In the genomic region with DNA sequence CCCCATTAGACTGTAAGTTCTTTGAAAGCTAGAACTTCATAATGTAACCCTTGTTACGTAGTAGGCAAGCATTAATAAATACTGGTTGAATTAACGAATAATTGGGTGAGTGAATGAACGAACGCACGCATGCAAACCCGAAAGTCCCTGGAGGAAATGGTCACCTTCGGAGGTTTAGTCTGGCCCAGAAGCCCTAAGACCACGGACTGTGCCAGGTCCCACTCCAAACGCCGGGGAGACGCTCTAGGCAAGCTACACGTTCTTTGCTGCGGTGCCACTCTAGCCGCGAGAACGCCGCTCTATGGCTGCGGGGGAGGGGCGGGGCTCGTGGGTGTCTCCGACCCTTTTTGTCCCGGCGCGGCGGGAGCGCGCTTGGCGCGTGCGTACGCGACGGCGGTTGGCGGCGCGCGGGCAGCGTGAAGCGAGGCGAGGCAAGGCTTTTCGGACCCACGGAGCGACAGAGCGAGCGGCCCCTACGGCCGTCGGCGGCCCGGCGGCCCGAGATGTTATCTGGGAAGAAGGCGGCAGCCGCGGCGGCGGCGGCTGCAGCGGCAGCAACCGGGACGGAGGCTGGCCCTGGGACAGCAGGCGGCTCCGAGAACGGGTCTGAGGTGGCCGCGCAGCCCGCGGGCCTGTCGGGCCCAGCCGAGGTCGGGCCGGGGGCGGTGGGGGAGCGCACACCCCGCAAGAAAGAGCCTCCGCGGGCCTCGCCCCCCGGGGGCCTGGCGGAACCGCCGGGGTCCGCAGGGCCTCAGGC, we compare ENCODE assay signal across 8 cellular contexts. TPM values are rescaled to one million over a fixed set of nuclear protein-coding genes. Genes with fewer than 3 reads are reported as not detected.
DNase-seq lines count a peak whose midpoint lies in the region; ATAC-seq lines count a peak whose summit lies in the region.

A gene (plus strand): TSS at position 375 of the 757 bp plus-strand sequence. CDS start 129 bp downstream, at position 504.

- DNase-seq in C1 segment of cervical spinal cord (lab: John Stamatoyannopoulos, UW) (peak; percentile 73 to 98 (median 92)), GM19240 (ENCODE audit: insufficient read length, low spot score) (peak; percentile 87), NCI-H526 (lab: John Stamatoyannopoulos, UW) (peak; percentile 97 to 99), cortex of kidney (lab: John Stamatoyannopoulos, UW) (peak; percentile 38), left kidney (ENCODE audit: low read depth, low spot score) (peak; percentile 100)
- DNase-seq in activated CD4-positive, alpha-beta T cell treated with anti-CD3 and anti-CD28 coated beads, Interleukin-2, amount 10 ng/mL, durations not matched to agents 7 days and 5 days, result peak; percentile 94
- DNase-seq in stimulated activated CD4-positive, alpha-beta T cell treated with anti-CD3 and anti-CD28 coated beads, Interleukin-2, amount 100 ng/mL, for 24 hours, result peak; percentile 97

- CTCF ChIA-PET in activated CD4-positive, alpha-beta T cell treated with anti-CD3 and anti-CD28 coated beads, Interleukin-2, amount 10 ng/mL, durations not matched to agents 7 days and 5 days (lab: Charles Lee), result interaction anchor here (0.6 to 0.8 kb wide), 3 partner anchors 55 to 178 kb away, joined by 3 to 5 read pairs (median 3); no protein-coding TSS in a partner anchor

- peak; percentile 97 for ATAC-seq in HG03460 (IDR thresholded peaks at IDR 0.05; ENCODE audit: unreplicated experiment)

- H3K36me3 Mint-ChIP-seq in activated CD4-positive, alpha-beta T cell treated with anti-CD3 and anti-CD28 coated beads, Interleukin-2, amount 10 ng/mL, durations not matched to agents 7 days and 5 days (ENCODE audit: low read depth), result peaks cover 21% of the 10 kb centered on the region

- H3K27ac Mint-ChIP-seq in activated CD4-positive, alpha-beta T cell treated with anti-CD3 and anti-CD28 coated beads, Interleukin-2, amount 10 ng/mL, durations not matched to agents 7 days and 5 days, result peak within 1 kb of the TSS; percentile 93

- no peaks in the 10 kb centered on the region for H3K27me3 Mint-ChIP-seq in activated CD4-positive, alpha-beta T cell treated with anti-CD3 and anti-CD28 coated beads, Interleukin-2, amount 10 ng/mL, durations not matched to agents 7 days and 5 days

- peak within 1 kb of the TSS; percentile 94 for H3K4me3 Mint-ChIP-seq in activated CD4-positive, alpha-beta T cell treated with anti-CD3 and anti-CD28 coated beads, Interleukin-2, amount 10 ng/mL, durations not matched to agents 7 days and 5 days

- peaks cover 39% of the 10 kb centered on the region for H3K4me1 Mint-ChIP-seq in activated CD4-positive, alpha-beta T cell treated with anti-CD3 and anti-CD28 coated beads, Interleukin-2, amount 10 ng/mL, durations not matched to agents 7 days and 5 days

- H3K9me3 Mint-ChIP-seq in activated CD4-positive, alpha-beta T cell treated with anti-CD3 and anti-CD28 coated beads, Interleukin-2, amount 10 ng/mL, durations not matched to agents 7 days and 5 days, result peaks cover 13% of the 10 kb centered on the region

- POLR2A ChIA-PET in activated CD4-positive, alpha-beta T cell treated with anti-CD3 and anti-CD28 coated beads, Interleukin-2, amount 10 ng/mL, durations not matched to agents 7 days and 5 days (lab: Charles Lee), result no interaction called here

RNA-seq across cellular contexts. Expression of the gene that starts here (rescaled TPM):
- 10 to 100 TPM; 54.9 to 55.0 TPM for total RNA-seq in activated CD4-positive, alpha-beta T cell treated with anti-CD3 and anti-CD28 coated beads, Interleukin-2, amount 10 ng/mL, durations not matched to agents 7 days and 5 days

Comparison
In these comparisons a context has a peak if more than half of its experiments do, and no peak if none do; other contexts are left out.
1. Peak in every context shown above with its lines: DNase-seq and ATAC-seq.
2. DNase-seq: peak in every context shown above with its lines; median percentile 100 in left kidney; 98 in NCI-H526; 97 in stimulated activated CD4-positive, alpha-beta T cell treated with anti-CD3 and anti-CD28 coated beads, Interleukin-2, amount 100 ng/mL, for 24 hours; 94 in activated CD4-positive, alpha-beta T cell treated with anti-CD3 and anti-CD28 coated beads, Interleukin-2, amount 10 ng/mL, durations not matched to agents 7 days and 5 days; 92 in C1 segment of cervical spinal cord; 87 in GM19240; 38 in cortex of kidney.